In genomic region chr1:18922848-18923475, GRCh38 we compare ENCODE assay signal across 9 cellular contexts. TPM values are rescaled to one million over a fixed set of nuclear protein-coding genes. Genes with fewer than 3 reads are reported as not detected.
A peak's percentile ranks its signal among the peaks of the same experiment; 100 is the strongest.
DNase-seq lines count a peak whose midpoint lies in the region; ATAC-seq and TF ChIP-seq lines count a peak whose summit lies in the region.
"Had no signal": no experiment of that assay in that cellular context is flagged by ENCODE, and none has a peak within 500 bp of the region (broad histone marks: within the 10 kb centered on the region; RNA-seq: fewer than 3 reads in every experiment).

No MANE protein-coding gene starts in this region.

- H3K9ac ChIP-seq in BLaER1 treated with 17β-estradiol and CSF1 and Interleukin-3, amounts not matched to agents 10 nM and 100 nM: peak overlapping the region; percentile 16 to 68 (median 60); a peak in 19 of 22 replicates
- H3K9ac ChIP-seq in PC-3 (ENCODE audit: low read length): peak overlapping the region; percentile 72

- no peaks in the 10 kb centered on the region for H3K9me3 Mint-ChIP-seq in osteocyte (ENCODE audit: unreplicated experiment)

- intact Hi-C loops in PC-3 (cut with micrococcal nuclease): loop anchor here (1.0 to 5.0 kb wide), 3 partner anchors 32 to 89 kb away; no protein-coding TSS in a partner anchor

- TF ChIP-seq CTCF in PC-3 (conservative IDR thresholded peaks at IDR 0.05; ENCODE audit: low read depth, low read length): no peak
- TF ChIP-seq CTCF in osteocyte (IDR thresholded peaks at IDR 0.05): no peak

- H3K27me3 ChIP-seq in BLaER1 treated with 17β-estradiol and CSF1 and Interleukin-3, amounts not matched to agents 10 nM and 100 nM: no peaks in the 10 kb centered on the region
- H3K27me3 ChIP-seq in PC-3 (ENCODE audit: low read length): no peaks in the 10 kb centered on the region

- POLR2A ChIA-PET in PC-3 (lab: Charles Lee; ENCODE audit: unreplicated experiment): no interaction called here

- peaks cover 67% of the 10 kb centered on the region for H3K79me2 ChIP-seq in PC-3 (ENCODE audit: low read length)

- H3K4me3 ChIP-seq in BLaER1 treated with 17β-estradiol and CSF1 and Interleukin-3, amounts not matched to agents 10 nM and 100 nM: peak overlapping the region in 2 of 10 experiments; percentile 1 to 60; a peak in 2 of 20 replicates
- peak overlapping the region; percentile 20; the same call in 1 of the 2 replicates for H3K4me3 ChIP-seq in PC-3 (ENCODE audit: low read length)

- peaks cover 53% of the 10 kb centered on the region for H3K4me1 Mint-ChIP-seq in osteocyte (ENCODE audit: unreplicated experiment)

- no peaks in the 10 kb centered on the region for H3F3A ChIP-seq in PC-3 (ENCODE audit: low read length, unreplicated experiment)

- DNase-seq in PC-3 (peak; percentile 21), epithelial cell of prostate (ENCODE audit: low read depth, low spot score) (no peak), osteocyte (ENCODE audit: extremely low spot score, unreplicated experiment) (no peak), NAMALWA (ENCODE audit: low spot score) (no peak), medulla oblongata (ENCODE audit: extremely low spot score) (no peak)
- DNase-seq: mesendoderm had no signal

- no peak overlapping the region for H2AFZ ChIP-seq in PC-3 (ENCODE audit: low read length)

- H3K36me3 ChIP-seq in BLaER1 treated with 17β-estradiol and CSF1 and Interleukin-3, amounts not matched to agents 10 nM and 100 nM: peaks cover 0 to 30% (median 15%) of the 10 kb centered on the region in 11 experiments; a peak in 14 of 22 replicates
- peaks cover 11% of the 10 kb centered on the region; the same call in 1 of the 2 replicates for H3K36me3 ChIP-seq in PC-3 (ENCODE audit: low read depth, low read length)

- no peaks in the 10 kb centered on the region for H3K9me2 ChIP-seq in PC-3 (replicated peaks; ENCODE audit: low read length)

- H3K36me3 Mint-ChIP-seq in osteocyte (ENCODE audit: unreplicated experiment): no peaks in the 10 kb centered on the region

- H3K9me3 ChIP-seq in BLaER1 treated with 17β-estradiol and CSF1 and Interleukin-3, amounts not matched to agents 10 nM and 100 nM (replicated peaks in 1 of 11): no peaks in the 10 kb centered on the region
- H3K9me3 ChIP-seq in PC-3 (ENCODE audit: low read length): no peaks in the 10 kb centered on the region

- ATAC-seq in PC-3: no peak
- no peak for ATAC-seq in GM18520 (IDR thresholded peaks at IDR 0.05; ENCODE audit: unreplicated experiment)
- ATAC-seq in HG02870 (IDR thresholded peaks at IDR 0.05; ENCODE audit: unreplicated experiment): no peak

- no peaks in the 10 kb centered on the region for H3K27me3 Mint-ChIP-seq in osteocyte (ENCODE audit: unreplicated experiment)

- H4K20me1 ChIP-seq in BLaER1 treated with 17β-estradiol and CSF1 and Interleukin-3, amounts not matched to agents 10 nM and 100 nM: peaks cover 0 to 64% (median 8%) of the 10 kb centered on the region in 11 experiments; a peak in 11 of 22 replicates
- H4K20me1 ChIP-seq in PC-3 (ENCODE audit: low read length): no peaks in the 10 kb centered on the region

- no peak overlapping the region for H3K4me3 Mint-ChIP-seq in osteocyte (ENCODE audit: unreplicated experiment)

- H3K27ac ChIP-seq in BLaER1 treated with 17β-estradiol and CSF1 and Interleukin-3, amounts not matched to agents 10 nM and 100 nM: peak overlapping the region; percentile 18 to 77 (median 59); a peak in 17 of 22 replicates
- H3K27ac ChIP-seq in PC-3 (ENCODE audit: low read length) (peak overlapping the region; percentile 92), epithelial cell of prostate (peak overlapping the region; percentile 76)

- CTCF ChIA-PET in PC-3 (lab: Charles Lee): interaction anchor here (0.9 kb wide), 1 partner anchor 10 kb away, joined by 4 read pairs; no protein-coding TSS in a partner anchor

- H3K4me2 ChIP-seq in BLaER1 treated with 17β-estradiol and CSF1 and Interleukin-3, amounts not matched to agents 10 nM and 100 nM: peak overlapping the region; percentile 80 to 100 (median 91)
- peak overlapping the region; percentile 78 for H3K4me2 ChIP-seq in PC-3 (ENCODE audit: low read length)

- H3K4me1 ChIP-seq in BLaER1 treated with 17β-estradiol and CSF1 and Interleukin-3, amounts not matched to agents 10 nM and 100 nM: peaks cover 61 to 74% (median 64%) of the 10 kb centered on the region in 10 experiments
- H3K4me1 ChIP-seq in PC-3 (ENCODE audit: insufficient read depth, low read length): peaks cover 60% of the 10 kb centered on the region

- H3K27ac Mint-ChIP-seq in osteocyte (ENCODE audit: unreplicated experiment): peak overlapping the region; percentile 90

- no TSS peak for BruUV-seq in PC-3 (replicated peaks; lab: Mats Ljungman, UMichigan)

RNA-seq across cellular contexts. Expression of gene ALDH4A1, which starts 20.6 kb away (rescaled TPM):
- total RNA-seq in PC-3 (2014; rRNA removed) (18.1 and 24.9 TPM in 2 replicates), osteocyte (13.7 and 13.8 TPM in 2 replicates)

RNA-seq across cellular contexts. Expression of gene IFFO2, which starts 33.5 kb away (rescaled TPM):
- total RNA-seq in PC-3 (2014; rRNA removed) (30.7 and 55.2 TPM in 2 replicates), osteocyte (6.8 and 8.0 TPM in 2 replicates)
